ENCODE assay signal across 1 cellular context in genomic region chr19:49031642-49032301, GRCh38.
A peak's percentile ranks its signal among the peaks of the same experiment; 100 is the strongest.
TF ChIP-seq lines count a peak whose summit lies in the region.
"Not testable (repeated sequence)": the region's sequence is repeated elsewhere in the genome, so short reads cannot be mapped to it uniquely, and the experiment has no call there.

Gene CGB2, plus strand, starts transcription at chr19:49031890. Its CDS starts 206 bp downstream, at chr19:49032096.

TF ChIP-seq in HepG2, 621 proteins besides CTCF, POLR2A, EP300 and RAD21 (continued from another document):
- TF ChIP-seq ZNF687 (CRISPR knock-in tag; IDR thresholded peaks at IDR 0.05) (0 out of 2 replicates have a peak, but pooled peaks have one; percentile 14), ATF7 (IDR thresholded peaks at IDR 0.05) (peak; percentile 40; the same call in 1 of the 2 replicates), NR2C2 (CRISPR knock-in tag; IDR thresholded peaks at IDR 0.05; ENCODE audit: borderline replicate concordance) (peak; percentile 20; the same call in 1 of the 2 replicates), KDM1A (CRISPR knock-in tag; IDR thresholded peaks at IDR 0.05) (peak; percentile 18; the same call in 1 of the 2 replicates), NFYC (CRISPR knock-in tag; IDR thresholded peaks at IDR 0.05) (peak; percentile 82), ATF2 (CRISPR knock-in tag; IDR thresholded peaks at IDR 0.05) (peak; percentile 31; the same call in 1 of the 2 replicates), NFYB (CRISPR knock-in tag; IDR thresholded peaks at IDR 0.05) (peak; percentile 77), STAG1 (CRISPR knock-in tag; IDR thresholded peaks at IDR 0.05) (0 out of 2 replicates have a peak, but pooled peaks have one; percentile 14), CREM (IDR thresholded peaks at IDR 0.05) (peak; percentile 47; the same call in 1 of the 2 replicates)
- TF ChIP-seq ATF7, CREM (CRISPR knock-in tag; IDR thresholded peaks at IDR 0.05): not testable (repeated sequence)
TF ChIP-seq in HepG2: peak in this region for 11; not testable (repeated sequence) for 610.
